In genomic region chr5:107274576-107274975, GRCh38 we compare ENCODE assay signal across 17 cellular contexts.
DNase-seq lines count a peak whose midpoint lies in the region; ATAC-seq and TF ChIP-seq lines count a peak whose summit lies in the region.
"Had no signal": no experiment of that assay in that cellular context is flagged by ENCODE, and none has a peak within 500 bp of the region (broad histone marks: within the 10 kb centered on the region; RNA-seq: fewer than 3 reads in every experiment).

No MANE protein-coding gene starts in this region.

- TF ChIP-seq CTCF in AG10803 (conservative IDR thresholded peaks at IDR 0.05; ENCODE audit: low read length) (no peak), fibroblast of mammary gland (conservative IDR thresholded peaks at IDR 0.05; ENCODE audit: control insufficient read depth, insufficient read depth, low read depth, low read length) (no peak), right lobe of liver (IDR thresholded peaks at IDR 0.05) (no peak)

- H3K36me3 ChIP-seq in adipocyte (ENCODE audit: control insufficient read depth, insufficient read depth, low read length, severe bottlenecking) (no peaks in the 10 kb centered on the region), right lobe of liver (no peaks in the 10 kb centered on the region)
- H3K36me3 ChIP-seq: BE2C, MG63 had no signal

- ATAC-seq in sciatic nerve, result peak; percentile 26
- ATAC-seq in right lobe of liver, result no peak
- ATAC-seq: K562, SK-N-SH treated with all-trans-retinoic acid at 6 μM for 48 hours had no signal

- intact Hi-C loops in sciatic nerve (cut with DNase I) (no loop called here), right lobe of liver (cut with DNase I) (no loop called here)

- H3K9ac ChIP-seq in adipocyte (ENCODE audit: low read length), result no peak overlapping the region

- H3K4me1 ChIP-seq in adipocyte (ENCODE audit: control insufficient read depth, insufficient read depth, low read length), result peaks cover 11% of the 10 kb centered on the region
- no peaks in the 10 kb centered on the region for H3K4me1 ChIP-seq in right lobe of liver

- H3K4me3 ChIP-seq in AG10803 (ENCODE audit: low read length) (no peak overlapping the region), adipocyte (ENCODE audit: low read length) (no peak overlapping the region), fibroblast of mammary gland (ENCODE audit: control insufficient read depth, low read depth, low read length) (no peak overlapping the region), right lobe of liver (no peak overlapping the region)
- H3K4me3 ChIP-seq: K562, MG63 had no signal

- DNase-seq in AG10803 (ENCODE audit: low read depth) (peak; percentile 9), adipocyte (ENCODE audit: low read depth) (peak; percentile 45), fibroblast of mammary gland (ENCODE audit: low read depth) (peak; percentile 12), sciatic nerve (ENCODE audit: low spot score) (no peak), putamen (ENCODE audit: low spot score) (no peak), NCI-H446 (lab: John Stamatoyannopoulos, UW) (no peak), right lobe of liver (no peak)
- DNase-seq: BE2C; EL; MG63; NCI-H1417; NCI-H1694 treated with DMSO at 0.1 percent for 48 hours; NCI-H510A; NCI-H774; NK-92 treated with Interleukin-12 subunit alpha and Interleukin-12 subunit beta, amount 100 ng/mL, for 24 hours had no signal

- TF ChIP-seq POLR2A in right lobe of liver (IDR thresholded peaks at IDR 0.05), result no peak

- WGBS in right lobe of liver (ENCODE audit: insufficient coverage, low coverage, low lambda C conversion rate, missing lambda C conversion rate), result 44% methylated on average over 1 of the region's 1 CpG

- no peaks in the 10 kb centered on the region for H3K27me3 ChIP-seq in adipocyte (replicated peaks; ENCODE audit: control insufficient read depth, insufficient read depth, low read length)
- no peaks in the 10 kb centered on the region for H3K27me3 ChIP-seq in right lobe of liver
- H3K27me3 ChIP-seq: BE2C, MG63 had no signal

- H3K27ac ChIP-seq in right lobe of liver, result no peak overlapping the region

- H3K9me3 ChIP-seq in adipocyte (ENCODE audit: control insufficient read depth, low read length) (no peaks in the 10 kb centered on the region), right lobe of liver (no peaks in the 10 kb centered on the region)
- H3K9me3 ChIP-seq: BE2C, MG63 had no signal

Comparison
In these comparisons a context has a peak if more than half of its experiments do, and no peak if none do; other contexts are left out.
1. DNase-seq: peak in AG10803 (single experiment), adipocyte (single experiment) and fibroblast of mammary gland (single experiment); none in sciatic nerve (single experiment), putamen (single experiment), NCI-H446 (0 of 2) and right lobe of liver (0 of 3).